Comparison of ENCODE assay signal across 8 cellular contexts in genomic region chr6:30678964-30679726, GRCh38. TPM values are rescaled to one million over a fixed set of nuclear protein-coding genes. Genes with fewer than 3 reads are reported as not detected.
DNase-seq lines count a peak whose midpoint lies in the region; ATAC-seq and TF ChIP-seq lines count a peak whose summit lies in the region.

No MANE protein-coding gene starts in this region.

- H4K20me1 ChIP-seq in Karpas-422 (ENCODE audit: insufficient read depth, low read depth, low read length): peaks cover 6% of the 10 kb centered on the region; the same call in 1 of the 2 replicates

- TF ChIP-seq CTCF in gastroesophageal sphincter (IDR thresholded peaks at IDR 0.05) (peak in 3 of 4 experiments; percentile 95 to 99 (median 98)), omental fat pad (IDR thresholded peaks at IDR 0.05) (peak in 1 of 3 donors; percentile 83)

- ATAC-seq in gastroesophageal sphincter: peak; percentile 65
- peak; percentile 43 for ATAC-seq in omental fat pad (ENCODE audit: low FRiP score)

- H3K4me1 ChIP-seq in Karpas-422 (ENCODE audit: low read length) (peaks cover 47% of the 10 kb centered on the region), SJSA1 (replicated peaks) (peaks cover 45% of the 10 kb centered on the region), gastroesophageal sphincter (peaks cover 5 to 63% (median 38%) of the 10 kb centered on the region in 3 donors)

- WGBS in gastroesophageal sphincter (ENCODE audit: low coverage in 1 of 2), 2 donors: 11% methylated on average over 8 of the region's 31 CpGs; no CpG with 5 or more reads in 1 of the 2 donors

- H3K9me3 ChIP-seq in Karpas-422 (ENCODE audit: low read length) (no peaks in the 10 kb centered on the region), SJSA1 (replicated peaks) (no peaks in the 10 kb centered on the region), gastroesophageal sphincter (no peaks in the 10 kb centered on the region)

- DNase-seq in DMS79 treated with DMSO at 0.1 percent for 48 hours (lab: John Stamatoyannopoulos, UW) (peak; percentile 15), DMS79 (lab: John Stamatoyannopoulos, UW) (no peak), Karpas-422 (peak; percentile 95), SJSA1 (ENCODE audit: low read depth in 1 of 2, low spot score in 2 of 2) (peak; percentile 82 to 84), omental fat pad (ENCODE audit: low spot score) (peak; percentile 62), superior temporal gyrus (ENCODE audit: extremely low spot score) (peak; percentile 86)
- DNase-seq in activated naive CD4-positive, alpha-beta T cell treated with Interleukin-2 at 50 U/mL for 16 hours: peak; percentile 91

- H3K36me3 ChIP-seq in Karpas-422 (ENCODE audit: insufficient read depth, low read length): peaks cover 26% of the 10 kb centered on the region
- H3K36me3 ChIP-seq in SJSA1: peaks cover 78% of the 10 kb centered on the region
- H3K36me3 ChIP-seq in gastroesophageal sphincter: peaks cover 0 to 46% of the 10 kb centered on the region in 2 donors

- H3K4me2 ChIP-seq in Karpas-422 (ENCODE audit: low read depth, low read length, poor library complexity, severe bottlenecking): peak overlapping the region; percentile 97

- peak overlapping the region; percentile 64 for H3K9ac ChIP-seq in Karpas-422 (ENCODE audit: low read length)

- no peak overlapping the region for H2AFZ ChIP-seq in Karpas-422 (ENCODE audit: low read length)

- no peak for TF ChIP-seq EP300 in gastroesophageal sphincter (IDR thresholded peaks at IDR 0.05)

- H3K9me2 ChIP-seq in Karpas-422 (replicated peaks; ENCODE audit: insufficient read depth, low read length): no peaks in the 10 kb centered on the region

- peaks cover 48% of the 10 kb centered on the region for H3K79me2 ChIP-seq in Karpas-422 (ENCODE audit: low read length)

- H3K27me3 ChIP-seq in Karpas-422 (ENCODE audit: low read length): no peaks in the 10 kb centered on the region
- no peaks in the 10 kb centered on the region for H3K27me3 ChIP-seq in SJSA1 (replicated peaks)
- no peaks in the 10 kb centered on the region for H3K27me3 ChIP-seq in gastroesophageal sphincter

- H3K4me3 ChIP-seq in Karpas-422 (ENCODE audit: low read length): peak overlapping the region; percentile 80
- H3K4me3 ChIP-seq in SJSA1: 0 out of 2 replicates have a peak overlapping the region, but pooled peaks have one; percentile 2
- peak overlapping the region in 1 of 2 donors; percentile 92 for H3K4me3 ChIP-seq in gastroesophageal sphincter

- no peak for TF ChIP-seq POLR2A in gastroesophageal sphincter (IDR thresholded peaks at IDR 0.05)

- H3K27ac ChIP-seq in Karpas-422 (ENCODE audit: low read length) (peak overlapping the region; percentile 79), SJSA1 (no peak overlapping the region), gastroesophageal sphincter (peak overlapping the region; percentile 41 to 100 (median 80))

RNA-seq across cellular contexts. Expression of gene DHX16, which starts 6.3 kb away (rescaled TPM):
- total RNA-seq in Karpas-422 (2014; rRNA removed; shearing (Covaris generic); ENCODE audit: low replicate concordance): 26.5 and 36.1 TPM in 2 replicates
- total RNA-seq in SJSA1 (2014; rRNA removed; shearing (Covaris generic)): 59.5 and 86.3 TPM in 2 replicates
- total RNA-seq in gastroesophageal sphincter (10 to 100 TPM; 25.8 to 36.2 (median 31.4) TPM), omental fat pad (10 to 100 TPM; 19.5 to 28.1 (median 24.3) TPM)

RNA-seq across cellular contexts. Expression of gene PPP1R18, which starts 7.3 kb away (rescaled TPM):
- 69.8 and 75.3 TPM in 2 replicates for total RNA-seq in Karpas-422 (2014; rRNA removed; shearing (Covaris generic); ENCODE audit: low replicate concordance)
- total RNA-seq in SJSA1 (2014; rRNA removed; shearing (Covaris generic)): 53.2 and 76.8 TPM in 2 replicates
- total RNA-seq in gastroesophageal sphincter (10 to 100 TPM; 45.3 to 65.8 (median 56.6) TPM), omental fat pad (10 to 100 TPM; 25.5 to 55.7 (median 43.4) TPM)

RNA-seq across cellular contexts. Expression of gene NRM, which starts 11.6 kb away (rescaled TPM):
- total RNA-seq in Karpas-422 (2014; rRNA removed; shearing (Covaris generic); ENCODE audit: low replicate concordance): 16.9 and 38.1 TPM in 2 replicates
- 6.8 and 10.0 TPM in 2 replicates for total RNA-seq in SJSA1 (2014; rRNA removed; shearing (Covaris generic))
- total RNA-seq in gastroesophageal sphincter (1 to 10 TPM; 3.0 to 8.2 (median 6.0) TPM), omental fat pad (1 to 10 TPM; 2.9 to 5.8 (median 3.7) TPM)

RNA-seq across cellular contexts. Expression of gene C6orf136, which starts 32.2 kb away (rescaled TPM):
- 5.6 and 10.0 TPM in 2 replicates for total RNA-seq in Karpas-422 (2014; rRNA removed; shearing (Covaris generic); ENCODE audit: low replicate concordance)
- total RNA-seq in SJSA1 (2014; rRNA removed; shearing (Covaris generic)): 4.9 and 15.8 TPM in 2 replicates
- total RNA-seq in gastroesophageal sphincter (10 to 100 TPM; 10.8 to 19.6 (median 16.6) TPM), omental fat pad (10 to 100 TPM in 1 of 4 donors, 1 to 10 TPM in 3; 4.7 to 11.2 (median 7.3) TPM)

RNA-seq across cellular contexts. Expression of gene MDC1, which starts 37.9 kb away (rescaled TPM):
- 9.4 and 11.0 TPM in 2 replicates for total RNA-seq in Karpas-422 (2014; rRNA removed; shearing (Covaris generic); ENCODE audit: low replicate concordance)
- total RNA-seq in SJSA1 (2014; rRNA removed; shearing (Covaris generic)): 8.4 and 8.6 TPM in 2 replicates
- total RNA-seq in gastroesophageal sphincter (10 to 100 TPM in 3 of 4 donors, 1 to 10 TPM in 1; 9.8 to 16.7 (median 13.1) TPM), omental fat pad (10 to 100 TPM in 1 of 4 donors, 1 to 10 TPM in 3; 6.2 to 15.0 (median 7.2) TPM)
